ENCODE assay signal across 11 cellular contexts in the genomic region with DNA sequence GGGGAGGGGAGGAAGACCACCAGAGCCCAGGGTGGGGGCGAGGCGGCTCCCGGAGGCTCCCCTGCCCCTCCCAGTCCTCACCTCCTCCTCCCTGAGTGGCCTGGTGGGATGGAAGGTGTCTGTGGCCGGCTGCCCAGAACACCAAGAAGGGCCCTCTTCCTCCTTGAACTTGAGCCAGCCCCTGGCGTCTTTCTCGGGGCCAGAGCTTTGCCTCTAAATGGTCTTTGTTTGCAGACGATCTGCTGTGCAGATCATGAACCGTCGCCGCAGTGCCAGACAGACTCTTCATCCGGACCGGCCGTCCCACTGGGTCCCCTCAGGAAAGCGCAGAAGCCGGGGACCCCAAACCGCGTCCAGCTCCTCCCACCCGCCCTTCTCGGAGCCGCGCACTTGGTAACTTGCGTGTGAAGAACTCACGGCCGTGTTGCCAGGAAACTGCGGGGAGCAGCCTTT. TPM values are rescaled to one million over a fixed set of nuclear protein-coding genes. Genes with fewer than 3 reads are reported as not detected.
DNase-seq lines count a peak whose midpoint lies in the region; ATAC-seq and TF ChIP-seq lines count a peak whose summit lies in the region.
"Had no signal": no experiment of that assay in that cellular context is flagged by ENCODE, and none has a peak within 500 bp of the region (broad histone marks: within the 10 kb centered on the region; RNA-seq: fewer than 3 reads in every experiment).

No MANE protein-coding gene starts in this region.

- CTCF ChIA-PET in activated CD4-positive, alpha-beta T cell treated with anti-CD3 and anti-CD28 coated beads for 36 hours (lab: Charles Lee) = no interaction called here

- peaks cover 6% of the 10 kb centered on the region for H3K27me3 Mint-ChIP-seq in endodermal cell (ENCODE audit: insufficient read depth)
- peaks cover 7% of the 10 kb centered on the region for H3K27me3 Mint-ChIP-seq in activated CD4-positive, alpha-beta T cell treated with anti-CD3 and anti-CD28 coated beads for 36 hours

- DNase-seq in AG10803 (ENCODE audit: low read depth) (no peak), NCI-H1092 (lab: John Stamatoyannopoulos, UW) (peak; percentile 85), endodermal cell (peak; percentile 31), left lobe of liver (ENCODE audit: low spot score) (no peak)
- DNase-seq in activated CD4-positive, alpha-beta T cell treated with anti-CD3 and anti-CD28 coated beads for 36 hours = no peak
- DNase-seq: activated CD4-positive, alpha-beta T cell treated with anti-CD3 and anti-CD28 coated beads for 1 hour; stimulated activated CD4-positive, alpha-beta T cell treated with anti-CD3 and anti-CD28 coated beads, Interleukin-1b, Interleukin-23, amount 100 ng/mL, for 48 hours had no signal

- no peak for TF ChIP-seq CTCF in AG10803 (conservative IDR thresholded peaks at IDR 0.05; ENCODE audit: low read length)
- TF ChIP-seq CTCF in endodermal cell (conservative IDR thresholded peaks at IDR 0.05) = no peak

- WGBS in endodermal cell (ENCODE audit: insufficient coverage in 1 of 2, insufficient read length in 1 of 2), 2 experiments = 95 to 96% methylated on average over 9 to 25 of the region's 25 CpGs

- ATAC-seq in activated CD4-positive, alpha-beta T cell treated with anti-CD3 and anti-CD28 coated beads for 36 hours = no peak
- ATAC-seq in GM19452 (IDR thresholded peaks at IDR 0.05; ENCODE audit: unreplicated experiment) = no peak
- no peak for ATAC-seq in left lobe of liver
- no peak for ATAC-seq in esophagus mucosa

- no peaks in the 10 kb centered on the region for H3K9me3 Mint-ChIP-seq in endodermal cell
- H3K9me3 Mint-ChIP-seq in activated CD4-positive, alpha-beta T cell treated with anti-CD3 and anti-CD28 coated beads for 36 hours (ENCODE audit: low read depth) = no peaks in the 10 kb centered on the region

- H3K9me3 ChIP-seq in endodermal cell (ENCODE audit: control insufficient read depth, low read length) = no peaks in the 10 kb centered on the region
- H3K9me3 ChIP-seq in muscle layer of duodenum (ENCODE audit: control insufficient read depth in 1 of 2, low read length in 2 of 2) = peaks cover 0 to 3% of the 10 kb centered on the region in 2 donors

- H3K36me3 ChIP-seq in endodermal cell (ENCODE audit: control insufficient read depth, insufficient read depth, low read length) (no peaks in the 10 kb centered on the region), muscle layer of duodenum (ENCODE audit: control insufficient read depth in 1 of 2, insufficient read depth in 2 of 2, low read length in 2 of 2) (no peaks in the 10 kb centered on the region)

- H3K4me1 Mint-ChIP-seq in endodermal cell = peaks cover under 1% of the 10 kb centered on the region
- peaks cover under 1% of the 10 kb centered on the region for H3K4me1 Mint-ChIP-seq in activated CD4-positive, alpha-beta T cell treated with anti-CD3 and anti-CD28 coated beads for 36 hours

- H3K4me1 ChIP-seq in endodermal cell (ENCODE audit: control insufficient read depth, insufficient read depth, low read length) (no peaks in the 10 kb centered on the region), muscle layer of duodenum (ENCODE audit: control insufficient read depth in 1 of 2, insufficient read depth in 2 of 2, low read length in 2 of 2) (no peaks in the 10 kb centered on the region)

- no peak overlapping the region for H3K9ac ChIP-seq in endodermal cell (ENCODE audit: extremely low read depth, low read length, poor library complexity, severe bottlenecking)

- intact Hi-C loops in activated CD4-positive, alpha-beta T cell treated with anti-CD3 and anti-CD28 coated beads for 36 hours (cut with DNase I, micrococcal nuclease) = no loop called here

- peak overlapping the region; percentile 32 for H3K27ac ChIP-seq in endodermal cell (ENCODE audit: low read depth, low read length)
- no peak overlapping the region for H3K27ac ChIP-seq in muscle layer of duodenum (ENCODE audit: low read length)

- H3K4me3 ChIP-seq in AG10803 (ENCODE audit: low read length) (peak overlapping the region; percentile 30), endodermal cell (ENCODE audit: low read length) (no peak overlapping the region), muscle layer of duodenum (ENCODE audit: low read depth in 1 of 2, low read length in 2 of 2) (peak overlapping the region; percentile 33 to 57)

- H3K27me3 ChIP-seq in endodermal cell (ENCODE audit: control insufficient read depth, insufficient read depth, low read length, poor library complexity, severe bottlenecking) (no peaks in the 10 kb centered on the region), muscle layer of duodenum (ENCODE audit: low read depth, low read length) (no peaks in the 10 kb centered on the region)

- H3K36me3 Mint-ChIP-seq in endodermal cell (ENCODE audit: low read depth) = no peaks in the 10 kb centered on the region
- no peaks in the 10 kb centered on the region for H3K36me3 Mint-ChIP-seq in activated CD4-positive, alpha-beta T cell treated with anti-CD3 and anti-CD28 coated beads for 36 hours (ENCODE audit: low read depth)

- POLR2A ChIA-PET in activated CD4-positive, alpha-beta T cell treated with anti-CD3 and anti-CD28 coated beads for 36 hours (lab: Charles Lee) = no interaction called here

- no peak overlapping the region for H3K27ac Mint-ChIP-seq in endodermal cell
- H3K27ac Mint-ChIP-seq in activated CD4-positive, alpha-beta T cell treated with anti-CD3 and anti-CD28 coated beads for 36 hours = no peak overlapping the region

- no peak overlapping the region for H3K4me3 Mint-ChIP-seq in endodermal cell
- no peak overlapping the region for H3K4me3 Mint-ChIP-seq in activated CD4-positive, alpha-beta T cell treated with anti-CD3 and anti-CD28 coated beads for 36 hours
- H3K4me3 Mint-ChIP-seq: IgD-negative memory B cell had no signal

RNA-seq across cellular contexts. Expression of gene PTGR3, which starts 41.2 kb away (rescaled TPM):
- total RNA-seq in endodermal cell (10 to 100 TPM; 12.2 to 13.3 TPM), left lobe of liver (25.4 TPM), esophagus mucosa (21.2 TPM)
- 18.3 TPM for polyA plus RNA-seq in endodermal cell (2013, experiment 1 of 2)
- polyA plus RNA-seq in endodermal cell (2013, experiment 2 of 2) = 14.7 TPM
- 10 to 100 TPM; 14.4 to 23.3 TPM for total RNA-seq in activated CD4-positive, alpha-beta T cell treated with anti-CD3 and anti-CD28 coated beads for 36 hours

RNA-seq across cellular contexts. Expression of gene TSHZ1, which starts 42.8 kb away (rescaled TPM):
- total RNA-seq in endodermal cell (1 to 10 TPM; 1.1 to 1.7 TPM), left lobe of liver (12.1 TPM), esophagus mucosa (9.2 TPM)
- 15.0 TPM for polyA plus RNA-seq in endodermal cell (2013, experiment 1 of 2)
- 14.4 TPM for polyA plus RNA-seq in endodermal cell (2013, experiment 2 of 2)
- 10 to 100 TPM; 12.0 to 13.4 TPM for total RNA-seq in activated CD4-positive, alpha-beta T cell treated with anti-CD3 and anti-CD28 coated beads for 36 hours

Comparison
In these comparisons a context has a peak if more than half of its experiments do, and no peak if none do; other contexts are left out.
1. DNase-seq: peak in NCI-H1092 (single experiment) and endodermal cell (single experiment); none in AG10803 (single experiment), activated CD4-positive, alpha-beta T cell treated with anti-CD3 and anti-CD28 coated beads for 36 hours (single experiment) and left lobe of liver (single experiment).